27 cellular contexts compared by ENCODE assay signal in genomic region chr4:54593795-54594194, GRCh38.
A peak's percentile ranks its signal among the peaks of the same experiment; 100 is the strongest.
DNase-seq lines count a peak whose midpoint lies in the region; ATAC-seq, FAIRE-seq and TF ChIP-seq lines count a peak whose summit lies in the region.
"Had no signal": no experiment of that assay in that cellular context is flagged by ENCODE, and none has a peak within 500 bp of the region (broad histone marks: within the 10 kb centered on the region; RNA-seq: fewer than 3 reads in every experiment).

No MANE protein-coding gene starts in this region.

- no peak for TF ChIP-seq CTCF in K562 (IDR thresholded peaks at IDR 0.05 in 2 of 3, conservative IDR thresholded peaks at IDR 0.05 in 1 of 3; ENCODE audit: insufficient read depth in 2 of 3, low read depth in 1 of 3, low read length in 3 of 3)
- no peak for TF ChIP-seq CTCF in keratinocyte (optimal IDR thresholded peaks at IDR 0.05 in 1 of 3, IDR thresholded peaks at IDR 0.05 in 1 of 3, conservative IDR thresholded peaks at IDR 0.05 in 1 of 3; ENCODE audit: extremely low read depth in 1 of 3, insufficient read depth in 2 of 3, low read length in 3 of 3)
- no peak for TF ChIP-seq CTCF in neural cell (IDR thresholded peaks at IDR 0.05; ENCODE audit: poor library complexity, severe bottlenecking)

- ATAC-seq in K562 (no peak), HG02798 (IDR thresholded peaks at IDR 0.05; ENCODE audit: poor library complexity, unreplicated experiment) (no peak)
- ATAC-seq in activated naive CD4-positive, alpha-beta T cell treated with anti-CD3 and anti-CD28 coated beads, Interleukin-2, amount 50 U/mL, for 72 hours = no peak
- ATAC-seq in naive thymus-derived CD8-positive, alpha-beta T cell = no peak
- ATAC-seq: A549; CD8-positive, alpha-beta T cell; GM12878 had no signal

- peaks cover 0 to 4% of the 10 kb centered on the region in 2 donors for H3K9me3 Mint-ChIP-seq in activated naive CD4-positive, alpha-beta T cell treated with anti-CD3 and anti-CD28 coated beads, Interleukin-2, amount 50 U/mL, for 72 hours
- H3K9me3 Mint-ChIP-seq in naive thymus-derived CD8-positive, alpha-beta T cell = peaks cover 0 to 3% (median 0%) of the 10 kb centered on the region in 9 donors
- H3K9me3 Mint-ChIP-seq: CD4-positive, alpha-beta T cell; CD8-positive, alpha-beta T cell had no signal

- H3K36me3 ChIP-seq in K562 (ENCODE audit: control insufficient read depth, insufficient read depth, low read length) = no peaks in the 10 kb centered on the region
- H3K36me3 ChIP-seq in keratinocyte (ENCODE audit: control insufficient read depth in 2 of 2, extremely low read depth in 1 of 2, insufficient read depth in 2 of 2, low read length in 2 of 2) = no peaks in the 10 kb centered on the region
- H3K36me3 ChIP-seq in neural cell (ENCODE audit: insufficient read depth, low read length) = no peaks in the 10 kb centered on the region
- H3K36me3 ChIP-seq: BLaER1 treated with 17β-estradiol and CSF1 and Interleukin-3, amounts not matched to agents 10 nM and 100 nM had no signal

- no peaks in the 10 kb centered on the region for H3K9me3 ChIP-seq in K562 (replicated peaks; ENCODE audit: control insufficient read depth, insufficient read depth, low read depth, low read length)
- H3K9me3 ChIP-seq in keratinocyte (ENCODE audit: control insufficient read depth, low read depth, low read length) = no peaks in the 10 kb centered on the region
- H3K9me3 ChIP-seq in neural cell (ENCODE audit: low read length) = no peaks in the 10 kb centered on the region
- H3K9me3 ChIP-seq: A549; BLaER1 treated with 17β-estradiol and CSF1 and Interleukin-3, amounts not matched to agents 10 nM and 100 nM; Caco-2 had no signal

- BruUV-seq in K562 (replicated peaks; lab: Mats Ljungman, UMichigan) = no TSS peak

- H3K27ac ChIP-seq in K562 (ENCODE audit: extremely low read depth, low read depth, low read length) (no peak overlapping the region), keratinocyte (ENCODE audit: control insufficient read depth, insufficient read depth, low read length) (no peak overlapping the region), neural cell (ENCODE audit: low read length) (no peak overlapping the region)
- H3K27ac ChIP-seq: 22Rv1; A549; BLaER1 treated with 17β-estradiol and CSF1 and Interleukin-3, amounts not matched to agents 10 nM and 100 nM; C4-2B had no signal

- H3K27ac Mint-ChIP-seq in activated naive CD4-positive, alpha-beta T cell treated with anti-CD3 and anti-CD28 coated beads, Interleukin-2, amount 50 U/mL, for 72 hours = no peak overlapping the region
- H3K27ac Mint-ChIP-seq in naive thymus-derived CD8-positive, alpha-beta T cell = no peak overlapping the region
- H3K27ac Mint-ChIP-seq: B cell; CD4-positive, alpha-beta T cell; CD8-positive, alpha-beta T cell had no signal

- TF ChIP-seq EP300 in K562 (IDR thresholded peaks at IDR 0.05; ENCODE audit: low read length) = no peak
- TF ChIP-seq EP300 in neural cell (conservative IDR thresholded peaks at IDR 0.05; ENCODE audit: poor library complexity, severe bottlenecking) = peak; percentile 92

- H3K4me2 ChIP-seq in K562 (ENCODE audit: insufficient read depth, low read length) = no peak overlapping the region
- H3K4me2 ChIP-seq in keratinocyte (ENCODE audit: control insufficient read depth, extremely low read depth, insufficient read depth, low read depth, low read length) = no peak overlapping the region
- no peak overlapping the region for H3K4me2 ChIP-seq in neural cell (ENCODE audit: low read length)
- H3K4me2 ChIP-seq: A549; BLaER1 treated with 17β-estradiol and CSF1 and Interleukin-3, amounts not matched to agents 10 nM and 100 nM had no signal

- no peaks in the 10 kb centered on the region for H4K20me1 ChIP-seq in K562 (replicated peaks; ENCODE audit: control insufficient read depth, insufficient read depth, low read length)
- no peaks in the 10 kb centered on the region for H4K20me1 ChIP-seq in keratinocyte (ENCODE audit: control insufficient read depth, extremely low read depth, insufficient read depth, low read length)
- H4K20me1 ChIP-seq in neural cell (ENCODE audit: insufficient read depth) = no peaks in the 10 kb centered on the region
- H4K20me1 ChIP-seq: BLaER1 treated with 17β-estradiol and CSF1 and Interleukin-3, amounts not matched to agents 10 nM and 100 nM had no signal

- H3K4me3 Mint-ChIP-seq in naive thymus-derived CD8-positive, alpha-beta T cell = no peak overlapping the region
- H3K4me3 Mint-ChIP-seq: B cell; CD4-positive, alpha-beta T cell; CD8-positive, alpha-beta T cell had no signal

- no peak for TF ChIP-seq POLR2A in K562 (conservative IDR thresholded peaks at IDR 0.05)

- no peaks in the 10 kb centered on the region for H3K79me2 ChIP-seq in K562 (ENCODE audit: control insufficient read depth, insufficient read depth, low read length)
- H3K79me2 ChIP-seq in keratinocyte (ENCODE audit: control insufficient read depth, insufficient read depth, low read length) = no peaks in the 10 kb centered on the region
- no peaks in the 10 kb centered on the region for H3K79me2 ChIP-seq in neural cell (replicated peaks; ENCODE audit: insufficient read depth, low read length)

- H3K4me3 ChIP-seq in K562 (no peak overlapping the region), keratinocyte (ENCODE audit: control insufficient read depth in 2 of 3, extremely low read depth in 1 of 3, insufficient read depth in 2 of 3, low read depth in 1 of 3, low read length in 3 of 3) (no peak overlapping the region), neural cell (ENCODE audit: low read length) (peak overlapping the region; percentile 2)
- H3K4me3 ChIP-seq: A549; BLaER1 treated with 17β-estradiol and CSF1 and Interleukin-3, amounts not matched to agents 10 nM and 100 nM; GM12878 had no signal

- TF ChIP-seq RAD21 in K562 (CRISPR knock-in tag; conservative IDR thresholded peaks at IDR 0.05 in 1 of 2, IDR thresholded peaks at IDR 0.05 in 1 of 2) (no peak), neural cell (conservative IDR thresholded peaks at IDR 0.05) (no peak)

- H3K4me1 Mint-ChIP-seq in naive thymus-derived CD8-positive, alpha-beta T cell = no peaks in the 10 kb centered on the region
- H3K4me1 Mint-ChIP-seq: B cell had no signal

- in situ Hi-C loops in K562 (cut with MboI) = no loop called here

- no peaks in the 10 kb centered on the region for H3K36me3 Mint-ChIP-seq in activated naive CD4-positive, alpha-beta T cell treated with anti-CD3 and anti-CD28 coated beads, Interleukin-2, amount 50 U/mL, for 72 hours
- no peaks in the 10 kb centered on the region for H3K36me3 Mint-ChIP-seq in naive thymus-derived CD8-positive, alpha-beta T cell
- H3K36me3 Mint-ChIP-seq: CD8-positive, alpha-beta T cell had no signal

- H3K9me2 ChIP-seq in neural cell (ENCODE audit: insufficient read depth, low read length) = no peaks in the 10 kb centered on the region

- H3K9me1 ChIP-seq in K562 (ENCODE audit: control insufficient read depth, insufficient read depth, low read length) (no peaks in the 10 kb centered on the region), keratinocyte (ENCODE audit: control insufficient read depth, extremely low read depth, insufficient read depth, low read length) (no peaks in the 10 kb centered on the region)

- H3K27me3 ChIP-seq in K562 (ENCODE audit: control insufficient read depth in 2 of 2, insufficient read depth in 2 of 2, low read length in 2 of 2) (no peaks in the 10 kb centered on the region), keratinocyte (ENCODE audit: control insufficient read depth, extremely low read depth, insufficient read depth, low read length) (no peaks in the 10 kb centered on the region), neural cell (ENCODE audit: insufficient read depth, low read depth, low read length) (no peaks in the 10 kb centered on the region)
- H3K27me3 ChIP-seq: BLaER1 treated with 17β-estradiol and CSF1 and Interleukin-3, amounts not matched to agents 10 nM and 100 nM had no signal

- peaks cover 0 to 9% (median 2%) of the 10 kb centered on the region in 5 donors for H3K27me3 Mint-ChIP-seq in naive thymus-derived CD8-positive, alpha-beta T cell
- H3K27me3 Mint-ChIP-seq: CD4-positive, alpha-beta T cell had no signal

- H3K9ac ChIP-seq in K562 (ENCODE audit: insufficient read depth in 1 of 2, low read depth in 2 of 2, low read length in 2 of 2) (no peak overlapping the region), keratinocyte (ENCODE audit: control insufficient read depth, extremely low read depth, insufficient read depth, low read length) (no peak overlapping the region), neural cell (ENCODE audit: low read length) (no peak overlapping the region)
- H3K9ac ChIP-seq: BLaER1 treated with 17β-estradiol and CSF1 and Interleukin-3, amounts not matched to agents 10 nM and 100 nM had no signal

- POLR2A ChIA-PET in K562 (lab: Yijun Ruan, JAX) = interaction anchor here (0.7 kb wide), 1 partner anchor 8 kb away, joined by 5 read pairs; no protein-coding TSS in a partner anchor
- POLR2A ChIA-PET in naive thymus-derived CD8-positive, alpha-beta T cell (lab: Charles Lee) = no interaction called here

- dilution Hi-C loops in keratinocyte (cut with MboI; ENCODE audit: extremely low pct_ligation_motif_present, low sequenced_read_pairs) = no loop called here

- no peak for FAIRE-seq in K562 (lab: Jason Lieb, UNC)
- FAIRE-seq in keratinocyte (lab: Jason Lieb, UNC) = peak; percentile 9
- FAIRE-seq: A549, D721Med, GM12878, GM12892, GM18507 had no signal

- CTCF ChIA-PET in K562 (lab: Yijun Ruan, JAX; ENCODE audit: low intra/inter-chr PET ratio) = no interaction called here

- peaks cover 0 to 3% of the 10 kb centered on the region in 2 experiments; a peak in 3 of 5 replicates for H3K4me1 ChIP-seq in K562 (replicated peaks in 1 of 2; ENCODE audit: control insufficient read depth in 2 of 2, insufficient read depth in 2 of 2, low read length in 2 of 2)
- H3K4me1 ChIP-seq in keratinocyte (ENCODE audit: control insufficient read depth, extremely low read depth, insufficient read depth, low read length) = peaks cover 9% of the 10 kb centered on the region
- H3K4me1 ChIP-seq: A549; BLaER1 treated with 17β-estradiol and CSF1 and Interleukin-3, amounts not matched to agents 10 nM and 100 nM; Caco-2 had no signal

- no peak for DNase-seq in K562 (ENCODE audit: extremely low read depth in 1 of 4, low spot score in 3 of 4)
- no peak for DNase-seq in keratinocyte (ENCODE audit: low read depth, low spot score)
- no peak for DNase-seq in activated naive CD4-positive, alpha-beta T cell treated with anti-CD3 and anti-CD28 coated beads, Interleukin-2, amount 50 U/mL, for 72 hours (ENCODE audit: low spot score in 2 of 2)
- no peak for DNase-seq in naive thymus-derived CD8-positive, alpha-beta T cell
- DNase-seq: AML-193; Caco-2; Calu3; CD4-positive, alpha-beta T cell; CD8-positive, alpha-beta T cell; DMS 273 treated with DMSO at 0.1 percent for 48 hours; DMS153; DMS53; DMS79; DND-41; EL; GDM1 had no signal

- no peaks in the 10 kb centered on the region for H3F3A ChIP-seq in neural cell (ENCODE audit: insufficient read depth, low read length, poor library complexity, severe bottlenecking)

- WGBS in K562 (ENCODE audit: insufficient coverage, low coverage, missing lambda C conversion rate) = 70% methylated on average over 2 of the region's 2 CpGs

- intact Hi-C loops in K562 (cut with micrococcal nuclease) = no loop called here

- H2AFZ ChIP-seq in K562 (ENCODE audit: low read depth, low read length) = 0 out of 2 replicates have a peak overlapping the region, but pooled peaks have one; percentile 9
- no peak overlapping the region for H2AFZ ChIP-seq in keratinocyte (ENCODE audit: control insufficient read depth, low read length)
- no peak overlapping the region for H2AFZ ChIP-seq in neural cell (ENCODE audit: low read depth, low read length)
